8 cellular contexts compared by ENCODE assay signal in the genomic region with DNA sequence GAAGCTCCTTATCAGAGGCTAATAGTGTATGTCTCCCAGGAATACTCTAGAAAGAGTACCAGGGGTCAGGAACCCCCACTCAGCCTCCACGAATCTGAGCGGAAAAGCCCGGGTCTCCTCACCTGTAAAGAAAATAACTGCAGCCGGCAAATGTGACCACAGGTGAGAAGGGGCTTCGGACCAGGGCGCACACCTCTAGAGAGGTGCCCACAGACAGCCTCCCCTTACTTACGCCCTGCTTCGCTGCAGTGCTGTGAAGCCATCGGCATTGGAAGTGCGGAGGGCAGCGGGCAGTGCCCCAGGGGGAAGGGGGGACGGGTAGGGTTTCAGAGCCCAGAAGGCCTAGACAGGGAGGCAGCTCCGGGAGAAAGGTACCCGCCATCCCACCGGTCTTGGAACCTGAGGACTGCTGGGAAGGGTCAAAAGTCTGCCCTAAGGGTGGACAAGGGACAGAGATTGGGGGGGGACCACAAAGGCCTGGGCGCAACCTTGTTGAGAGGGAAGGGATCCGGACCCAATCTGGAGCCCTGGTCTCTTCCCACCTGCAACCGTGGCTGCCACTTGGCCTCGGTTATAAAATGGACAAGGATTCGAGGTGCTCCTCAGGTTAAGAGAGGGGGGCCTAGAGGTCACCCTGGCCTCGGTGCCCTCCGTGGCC. TPM values are rescaled to one million over a fixed set of nuclear protein-coding genes. Genes with fewer than 3 reads are reported as not detected.
DNase-seq lines count a peak whose midpoint lies in the region; ATAC-seq and TF ChIP-seq lines count a peak whose summit lies in the region.

No MANE protein-coding gene starts in this region.

- no peaks in the 10 kb centered on the region for H3K9me3 Mint-ChIP-seq in activated CD4-positive, alpha-beta memory T cell treated with anti-CD3 and anti-CD28 coated beads for 36 hours

- H3K9me3 ChIP-seq in HAP-1 (no peaks in the 10 kb centered on the region), adipocyte (ENCODE audit: control insufficient read depth, low read length) (no peaks in the 10 kb centered on the region), spleen (no peaks in the 10 kb centered on the region)

- H3K4me3 ChIP-seq in HAP-1 (peak overlapping the region; percentile 71), adipocyte (ENCODE audit: low read length) (peak overlapping the region; percentile 84), kidney epithelial cell (ENCODE audit: low read depth, low read length) (peak overlapping the region; percentile 59), spleen (peak overlapping the region; percentile 38 to 81 (median 58))

- no peak for DNase-seq in HAP-1 (ENCODE audit: low spot score in 2 of 2)
- no peak for DNase-seq in adipocyte (ENCODE audit: low read depth)
- no peak for DNase-seq in kidney epithelial cell (ENCODE audit: low read depth)
- DNase-seq in spleen, result no peak
- no peak for DNase-seq in activated CD4-positive, alpha-beta memory T cell treated with anti-CD3 and anti-CD28 coated beads for 36 hours
- no peak for DNase-seq in effector CD4-positive, alpha-beta T cell

- no peak for TF ChIP-seq POLR2A in spleen (IDR thresholded peaks at IDR 0.05)

- H3K4me1 ChIP-seq in HAP-1 (no peaks in the 10 kb centered on the region), adipocyte (ENCODE audit: control insufficient read depth, insufficient read depth, low read length) (peaks cover 7% of the 10 kb centered on the region), spleen (peaks cover 0 to 30% (median 20%) of the 10 kb centered on the region in 6 donors)

- CTCF ChIA-PET in activated CD4-positive, alpha-beta memory T cell treated with anti-CD3 and anti-CD28 coated beads for 36 hours (lab: Charles Lee), result no interaction called here

- TF ChIP-seq CTCF in kidney epithelial cell (IDR thresholded peaks at IDR 0.05; ENCODE audit: insufficient read depth, low read length, poor library complexity, severe bottlenecking), result no peak
- TF ChIP-seq CTCF in spleen (IDR thresholded peaks at IDR 0.05 in 8 of 11, conservative IDR thresholded peaks at IDR 0.05 in 3 of 11), result no peak

- H3K36me3 ChIP-seq in HAP-1 (replicated peaks) (no peaks in the 10 kb centered on the region), adipocyte (ENCODE audit: control insufficient read depth, insufficient read depth, low read length, severe bottlenecking) (no peaks in the 10 kb centered on the region), kidney epithelial cell (ENCODE audit: control insufficient read depth, insufficient read depth, low read length) (no peaks in the 10 kb centered on the region), spleen (no peaks in the 10 kb centered on the region)

- in situ Hi-C loops in HAP-1 (cut with MboI; ENCODE audit: low sequenced_read_pairs), result no loop called here

- no peaks in the 10 kb centered on the region for H3K4me1 Mint-ChIP-seq in activated CD4-positive, alpha-beta memory T cell treated with anti-CD3 and anti-CD28 coated beads for 36 hours (ENCODE audit: low read depth)

- intact Hi-C loops in spleen (cut with DNase I; ENCODE audit: low total_unique reads), result no loop called here
- intact Hi-C loops in activated CD4-positive, alpha-beta memory T cell treated with anti-CD3 and anti-CD28 coated beads for 36 hours (cut with micrococcal nuclease), result no loop called here

- peak overlapping the region; percentile 63 for H3K9ac ChIP-seq in adipocyte (ENCODE audit: low read length)

- 73 to 78% (median 75%) methylated on average over 18 to 22 of the region's 22 CpGs for WGBS in spleen, 5 donors

- POLR2A ChIA-PET in activated CD4-positive, alpha-beta memory T cell treated with anti-CD3 and anti-CD28 coated beads for 36 hours (lab: Charles Lee), result no interaction called here

- ATAC-seq in HG02678 (IDR thresholded peaks at IDR 0.05; ENCODE audit: unreplicated experiment) (no peak), GM19463 (IDR thresholded peaks at IDR 0.05; ENCODE audit: unreplicated experiment) (no peak)

- H3K27me3 ChIP-seq in HAP-1 (ENCODE audit: low read depth), result no peaks in the 10 kb centered on the region
- H3K27me3 ChIP-seq in adipocyte (replicated peaks; ENCODE audit: control insufficient read depth, insufficient read depth, low read length), result no peaks in the 10 kb centered on the region
- H3K27me3 ChIP-seq in kidney epithelial cell (ENCODE audit: control insufficient read depth, insufficient read depth, low read length), result no peaks in the 10 kb centered on the region
- peaks cover 0 to 40% (median 11%) of the 10 kb centered on the region in 7 donors for H3K27me3 ChIP-seq in spleen (replicated peaks in 1 of 7)

- H3K27me3 Mint-ChIP-seq in activated CD4-positive, alpha-beta memory T cell treated with anti-CD3 and anti-CD28 coated beads for 36 hours, result peaks cover 46% of the 10 kb centered on the region

- peak overlapping the region in 1 of 8 donors; percentile 41 for H3K27ac ChIP-seq in spleen

- H3K4me3 Mint-ChIP-seq in activated CD4-positive, alpha-beta memory T cell treated with anti-CD3 and anti-CD28 coated beads for 36 hours, result no peak overlapping the region

- no peak overlapping the region for H3K27ac Mint-ChIP-seq in activated CD4-positive, alpha-beta memory T cell treated with anti-CD3 and anti-CD28 coated beads for 36 hours

- no peaks in the 10 kb centered on the region for H3K36me3 Mint-ChIP-seq in activated CD4-positive, alpha-beta memory T cell treated with anti-CD3 and anti-CD28 coated beads for 36 hours

RNA-seq across cellular contexts. Expression of gene STEAP3, which starts 0.6 kb away (rescaled TPM):
- total RNA-seq in kidney epithelial cell, result 38.8 and 45.7 TPM in 2 replicates
- total RNA-seq in spleen, result 1 to 10 TPM in 5 of 7 donors, under 1 TPM in 2; 0.68 to 3.6 (median 2.2) TPM
- polyA plus RNA-seq in spleen, result 1 to 10 TPM in 1 of 3 donors, under 1 TPM in 2; 0.26 to 1.0 (median 0.50) TPM
- total RNA-seq in activated CD4-positive, alpha-beta memory T cell treated with anti-CD3 and anti-CD28 coated beads for 36 hours, result under 1 TPM; 0.12 to 0.17 TPM
